In the genomic region with DNA sequence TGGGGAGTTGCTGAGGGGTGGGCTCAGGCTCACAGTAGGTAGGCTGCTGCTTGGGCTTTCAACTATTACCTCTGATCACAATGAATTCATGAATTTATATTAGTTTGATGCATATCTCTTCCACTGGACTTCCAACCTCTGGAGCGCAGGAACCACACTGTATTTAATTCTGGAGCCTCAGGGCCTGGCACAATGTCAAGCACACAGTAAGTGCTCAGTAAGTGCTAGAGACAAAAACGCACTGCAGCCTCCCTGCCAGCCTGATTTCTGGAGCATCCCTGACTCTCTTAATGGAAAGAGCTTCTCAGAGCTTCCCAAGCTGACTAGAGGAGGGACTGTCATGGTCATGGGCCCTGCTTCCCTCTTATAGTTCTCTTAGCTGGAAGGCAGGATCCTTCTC, we compare ENCODE assay signal across 2 cellular contexts.
TF ChIP-seq lines count a peak whose summit lies in the region.

No MANE protein-coding gene starts in this region.

TF ChIP-seq in SK-N-SH, 30 proteins besides CTCF, POLR2A, EP300 and RAD21:
- TF ChIP-seq, protein P1, sequence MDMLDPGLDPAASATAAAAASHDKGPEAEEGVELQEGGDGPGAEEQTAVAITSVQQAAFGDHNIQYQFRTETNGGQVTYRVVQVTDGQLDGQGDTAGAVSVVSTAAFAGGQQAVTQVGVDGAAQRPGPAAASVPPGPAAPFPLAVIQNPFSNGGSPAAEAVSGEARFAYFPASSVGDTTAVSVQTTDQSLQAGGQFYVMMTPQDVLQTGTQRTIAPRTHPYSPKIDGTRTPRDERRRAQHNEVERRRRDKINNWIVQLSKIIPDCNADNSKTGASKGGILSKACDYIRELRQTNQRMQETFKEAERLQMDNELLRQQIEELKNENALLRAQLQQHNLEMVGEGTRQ (IDR thresholded peaks at IDR 0.05; ENCODE audit: borderline replicate concordance, low read depth, low read length): no peak
- TF ChIP-seq POLR2AphosphoS5 (IDR thresholded peaks at IDR 0.05; ENCODE audit: low read depth, low read length) (no peak), FOXM1 (IDR thresholded peaks at IDR 0.05; ENCODE audit: low read depth) (no peak)
- TF ChIP-seq, protein P2, sequence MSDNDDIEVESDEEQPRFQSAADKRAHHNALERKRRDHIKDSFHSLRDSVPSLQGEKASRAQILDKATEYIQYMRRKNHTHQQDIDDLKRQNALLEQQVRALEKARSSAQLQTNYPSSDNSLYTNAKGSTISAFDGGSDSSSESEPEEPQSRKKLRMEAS (IDR thresholded peaks at IDR 0.05; ENCODE audit: low read depth): no peak
- TF ChIP-seq, protein P3, sequence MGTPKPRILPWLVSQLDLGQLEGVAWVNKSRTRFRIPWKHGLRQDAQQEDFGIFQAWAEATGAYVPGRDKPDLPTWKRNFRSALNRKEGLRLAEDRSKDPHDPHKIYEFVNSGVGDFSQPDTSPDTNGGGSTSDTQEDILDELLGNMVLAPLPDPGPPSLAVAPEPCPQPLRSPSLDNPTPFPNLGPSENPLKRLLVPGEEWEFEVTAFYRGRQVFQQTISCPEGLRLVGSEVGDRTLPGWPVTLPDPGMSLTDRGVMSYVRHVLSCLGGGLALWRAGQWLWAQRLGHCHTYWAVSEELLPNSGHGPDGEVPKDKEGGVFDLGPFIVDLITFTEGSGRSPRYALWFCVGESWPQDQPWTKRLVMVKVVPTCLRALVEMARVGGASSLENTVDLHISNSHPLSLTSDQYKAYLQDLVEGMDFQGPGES (IDR thresholded peaks at IDR 0.05; ENCODE audit: low read depth, low read length): no peak
TF ChIP-seq in SK-N-SH: peak in this region for 0.

TF ChIP-seq in SK-N-SH treated with all-trans-retinoic acid at 6 μM for 48 hours, 23 proteins besides CTCF, POLR2A, EP300 and RAD21:
- TF ChIP-seq ARNTL (CRISPR knock-in tag; IDR thresholded peaks at IDR 0.05; ENCODE audit: borderline replicate concordance, low read depth) (no peak), ZFP30 (CRISPR knock-in tag; IDR thresholded peaks at IDR 0.05) (no peak), TOX (CRISPR knock-in tag; IDR thresholded peaks at IDR 0.05; ENCODE audit: borderline replicate concordance) (no peak), TCF4 (CRISPR knock-in tag; IDR thresholded peaks at IDR 0.05; ENCODE audit: borderline replicate concordance) (no peak), ISL1 (CRISPR knock-in tag; IDR thresholded peaks at IDR 0.05) (no peak)
- TF ChIP-seq, protein P4, sequence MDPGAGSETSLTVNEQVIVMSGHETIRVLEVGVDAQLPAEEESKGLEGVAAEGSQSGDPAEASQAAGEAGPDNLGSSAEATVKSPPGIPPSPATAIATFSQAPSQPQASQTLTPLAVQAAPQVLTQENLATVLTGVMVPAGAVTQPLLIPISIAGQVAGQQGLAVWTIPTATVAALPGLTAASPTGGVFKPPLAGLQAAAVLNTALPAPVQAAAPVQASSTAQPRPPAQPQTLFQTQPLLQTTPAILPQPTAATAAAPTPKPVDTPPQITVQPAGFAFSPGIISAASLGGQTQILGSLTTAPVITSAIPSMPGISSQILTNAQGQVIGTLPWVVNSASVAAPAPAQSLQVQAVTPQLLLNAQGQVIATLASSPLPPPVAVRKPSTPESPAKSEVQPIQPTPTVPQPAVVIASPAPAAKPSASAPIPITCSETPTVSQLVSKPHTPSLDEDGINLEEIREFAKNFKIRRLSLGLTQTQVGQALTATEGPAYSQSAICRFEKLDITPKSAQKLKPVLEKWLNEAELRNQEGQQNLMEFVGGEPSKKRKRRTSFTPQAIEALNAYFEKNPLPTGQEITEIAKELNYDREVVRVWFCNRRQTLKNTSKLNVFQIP (CRISPR knock-in tag; IDR thresholded peaks at IDR 0.05; ENCODE audit: borderline replicate concordance, low read depth): no peak
